18 cellular contexts compared by ENCODE assay signal in the genomic region with DNA sequence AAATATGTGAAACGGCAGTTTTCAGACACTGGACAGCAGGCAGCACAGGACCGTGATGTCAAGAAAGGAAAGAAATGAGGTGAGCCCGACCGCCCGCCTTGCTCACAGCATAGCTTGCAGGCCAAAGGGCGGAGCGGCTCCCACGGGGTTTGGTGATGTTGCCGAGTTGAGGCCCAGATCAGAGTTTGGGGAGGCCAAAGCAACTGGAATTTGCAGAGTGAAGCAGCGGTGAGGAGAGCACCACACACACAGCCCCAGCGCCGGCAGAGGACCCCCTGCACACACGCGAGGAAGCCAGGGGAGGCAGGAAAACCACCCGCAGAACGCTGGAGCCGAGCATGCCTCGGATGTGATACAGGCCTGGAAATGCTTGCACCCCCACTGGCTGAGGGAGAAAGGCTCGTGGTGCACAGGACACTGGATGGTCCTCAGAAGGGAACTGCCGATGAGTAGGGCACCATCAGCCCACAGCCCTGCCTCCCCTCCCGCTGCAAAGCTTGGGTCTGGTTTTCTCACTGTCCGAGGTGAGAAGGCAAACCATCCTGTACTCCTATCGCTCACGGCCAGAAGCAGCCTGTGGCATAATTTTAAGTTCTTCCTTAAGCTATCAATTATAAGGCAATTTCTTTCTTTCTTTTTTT. TPM values are rescaled to one million over a fixed set of nuclear protein-coding genes. Genes with fewer than 3 reads are reported as not detected.
"Had no signal": no experiment of that assay in that cellular context is flagged by ENCODE, and none has a peak within 500 bp of the region (broad histone marks: within the 10 kb centered on the region; RNA-seq: fewer than 3 reads in every experiment).

No MANE protein-coding gene starts in this region.

- H3K36me3 Mint-ChIP-seq: activated naive CD4-positive, alpha-beta T cell treated with anti-CD3 and anti-CD28 coated beads, Interleukin-2, amount 50 U/mL, for 24 hours; brain; natural killer cell had no signal

- H3K27ac ChIP-seq: foreskin keratinocyte, ovary, tibial nerve, vagina had no signal

- H3K36me3 ChIP-seq: ovary, vagina had no signal

- H3K9me3 Mint-ChIP-seq: activated B cell treated with CpG ODN at 0.5 μM for 24 hours; activated CD4-positive, alpha-beta T cell treated with anti-CD3 and anti-CD28 coated beads, Interleukin-2, amount 10 ng/mL, durations not matched to agents 7 days and 5 days; activated naive CD4-positive, alpha-beta T cell treated with anti-CD3 and anti-CD28 coated beads, Interleukin-2, amount 50 U/mL, for 24 hours; activated T-helper 2 cell treated with anti-CD3 and anti-CD28 coated beads, Interferon-gamma antibody, Interleukin-2, Interleukin-4, amounts not matched to agents 10 μg/mL and 5 μg/mL and 100 μg/mL, durations not matched to agents 14 hours and 24 hours and 36 hours; natural killer cell had no signal

- H3K4me3 Mint-ChIP-seq: activated B cell treated with CpG ODN at 0.5 μM for 24 hours; activated CD4-positive, alpha-beta T cell treated with anti-CD3 and anti-CD28 coated beads, Interleukin-2, amount 10 ng/mL, durations not matched to agents 7 days and 5 days; activated naive CD4-positive, alpha-beta T cell treated with anti-CD3 and anti-CD28 coated beads, Interleukin-2, amount 50 U/mL, for 24 hours; brain; natural killer cell; T-helper 17 cell had no signal

- H3K4me3 ChIP-seq: ovary, tibial nerve, vagina had no signal

- H3K9me3 ChIP-seq: ovary, tibial nerve, vagina had no signal

- H3K27ac Mint-ChIP-seq: activated B cell treated with CpG ODN at 0.5 μM for 24 hours; activated CD4-positive, alpha-beta T cell treated with anti-CD3 and anti-CD28 coated beads, Interleukin-2, amount 10 ng/mL, durations not matched to agents 7 days and 5 days; activated naive CD4-positive, alpha-beta T cell treated with anti-CD3 and anti-CD28 coated beads, Interleukin-2, amount 50 U/mL, for 24 hours; activated T-helper 2 cell treated with anti-CD3 and anti-CD28 coated beads, Interferon-gamma antibody, Interleukin-2, Interleukin-4, amounts not matched to agents 10 μg/mL and 5 μg/mL and 100 μg/mL, durations not matched to agents 14 hours and 24 hours and 36 hours; brain; natural killer cell; T-helper 17 cell had no signal

- ATAC-seq: esophagus mucosa, foreskin keratinocyte, natural killer cell, T-helper 17 cell had no signal

- H3K4me1 ChIP-seq: foreskin keratinocyte had no signal

- DNase-seq: activated B cell treated with CpG ODN at 0.5 μM for 24 hours; activated CD4-positive, alpha-beta T cell treated with anti-CD3 and anti-CD28 coated beads, Interleukin-2, amount 10 ng/mL, durations not matched to agents 7 days and 5 days; activated T-cell treated with anti-CD3 and anti-CD28 coated beads for 4 hours; amniotic stem cell; foreskin keratinocyte; mammary epithelial cell; natural killer cell; small intestine; T-helper 17 cell had no signal

- H3K27me3 ChIP-seq: ovary, tibial nerve, vagina had no signal

- H3K4me1 Mint-ChIP-seq: natural killer cell had no signal

RNA-seq across cellular contexts. Expression of a gene that starts 25.7 kb away (rescaled TPM):
- total RNA-seq: activated CD4-positive, alpha-beta T cell treated with anti-CD3 and anti-CD28 coated beads, Interleukin-2, amount 10 ng/mL, durations not matched to agents 7 days and 5 days; activated CD8-positive, alpha-beta memory T cell treated with anti-CD3 and anti-CD28 coated beads for 36 hours; dermis microvascular lymphatic vessel endothelial cell; foreskin keratinocyte; vagina had no signal
